In the genomic region with DNA sequence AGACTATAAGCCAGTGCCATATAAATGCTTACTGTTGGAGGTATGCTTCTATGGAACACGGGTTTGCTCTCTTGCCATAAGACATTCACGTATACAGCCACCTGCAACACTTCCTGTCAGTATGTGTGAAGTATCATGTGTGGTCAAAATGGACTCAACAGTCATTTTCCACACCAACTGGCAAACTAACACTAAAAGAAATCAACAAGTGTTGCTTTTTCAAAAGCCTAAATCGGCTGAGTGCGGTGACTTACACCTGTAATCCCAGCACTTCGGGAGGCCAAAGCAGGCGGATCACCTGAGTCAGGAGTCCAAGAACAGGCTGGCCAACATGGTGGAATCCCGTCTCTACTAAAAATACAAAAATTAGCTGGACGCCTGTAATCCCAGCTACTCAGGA, we compare ENCODE assay signal across 8 cellular contexts. TPM values are rescaled to one million over a fixed set of nuclear protein-coding genes. Genes with fewer than 3 reads are reported as not detected.
DNase-seq lines count a peak whose midpoint lies in the region; ATAC-seq and TF ChIP-seq lines count a peak whose summit lies in the region.
"Not testable (repeated sequence)": the region's sequence is repeated elsewhere in the genome, so short reads cannot be mapped to it uniquely, and the experiment has no call there.

No MANE protein-coding gene starts in this region.

- peak overlapping the region in 2 of 3 donors; percentile 26 to 62 for H3K27ac Mint-ChIP-seq in CD4-positive, CD25-positive, alpha-beta regulatory T cell
- H3K27ac Mint-ChIP-seq in activated CD4-positive, alpha-beta memory T cell treated with anti-CD3 and anti-CD28 coated beads for 36 hours, result peak overlapping the region; percentile 85
- peak overlapping the region; percentile 79 for H3K27ac Mint-ChIP-seq in activated naive CD4-positive, alpha-beta T cell treated with anti-CD3 and anti-CD28 coated beads, Interleukin-2, amount 50 U/mL, for 24 hours
- peak overlapping the region; percentile 68 to 89 for H3K27ac Mint-ChIP-seq in effector memory CD8-positive, alpha-beta T cell
- not testable (repeated sequence) for H3K27ac Mint-ChIP-seq in nephron progenitor cell; stimulated activated memory B cell treated with anti-CD40 and anti-IgM and Interleukin-4, amounts not matched to agents 10 μg/mL and 1 μg/mL and 100 μg/mL, for 72 hours

- POLR2A ChIA-PET in HEK293 (lab: Yijun Ruan, JAX), result interaction anchor here (1.2 kb wide), 1 partner anchor 122 kb away, joined by 4 read pairs; the partner anchor contains the start of gene ARL6IP1
- POLR2A ChIA-PET in PC-3 (lab: Charles Lee; ENCODE audit: unreplicated experiment); activated CD4-positive, alpha-beta memory T cell treated with anti-CD3 and anti-CD28 coated beads for 36 hours (lab: Charles Lee): not testable (repeated sequence)

- H3K9me3 Mint-ChIP-seq in CD4-positive, CD25-positive, alpha-beta regulatory T cell; activated CD4-positive, alpha-beta memory T cell treated with anti-CD3 and anti-CD28 coated beads for 36 hours; activated naive CD4-positive, alpha-beta T cell treated with anti-CD3 and anti-CD28 coated beads, Interleukin-2, amount 50 U/mL, for 24 hours; effector memory CD8-positive, alpha-beta T cell; nephron progenitor cell; stimulated activated memory B cell treated with anti-CD40 and anti-IgM and Interleukin-4, amounts not matched to agents 10 μg/mL and 1 μg/mL and 100 μg/mL, for 72 hours: not testable (repeated sequence)

- not testable (repeated sequence) for H3K36me3 Mint-ChIP-seq in CD4-positive, CD25-positive, alpha-beta regulatory T cell; activated naive CD4-positive, alpha-beta T cell treated with anti-CD3 and anti-CD28 coated beads, Interleukin-2, amount 50 U/mL, for 24 hours; stimulated activated memory B cell treated with anti-CD40 and anti-IgM and Interleukin-4, amounts not matched to agents 10 μg/mL and 1 μg/mL and 100 μg/mL, for 72 hours
- H3K36me3 Mint-ChIP-seq in activated CD4-positive, alpha-beta memory T cell treated with anti-CD3 and anti-CD28 coated beads for 36 hours, result peaks cover 11% of the 10 kb centered on the region
- H3K36me3 Mint-ChIP-seq in effector memory CD8-positive, alpha-beta T cell (ENCODE audit: insufficient read depth), result peaks cover 25% of the 10 kb centered on the region
- H3K36me3 Mint-ChIP-seq in nephron progenitor cell (ENCODE audit: low read depth), result peaks cover 35% of the 10 kb centered on the region

- not testable (repeated sequence) for H3K27me3 ChIP-seq in CD4-positive, CD25-positive, alpha-beta regulatory T cell (ENCODE audit: control insufficient read depth, insufficient read depth, low read length); PC-3 (ENCODE audit: low read length)

- H3K4me2 ChIP-seq in PC-3 (ENCODE audit: low read length), result 0 out of 2 replicates have a peak overlapping the region, but pooled peaks have one; percentile 88

- peak in 1 of 3 donors; percentile 52 for DNase-seq in CD4-positive, CD25-positive, alpha-beta regulatory T cell
- DNase-seq in PC-3; effector memory CD8-positive, alpha-beta T cell; nephron progenitor cell: not testable (repeated sequence)
- peak; percentile 28 for DNase-seq in activated CD4-positive, alpha-beta memory T cell treated with anti-CD3 and anti-CD28 coated beads for 36 hours

- CTCF ChIA-PET in HEK293 (lab: Yijun Ruan, JAX); PC-3 (lab: Charles Lee); activated CD4-positive, alpha-beta memory T cell treated with anti-CD3 and anti-CD28 coated beads for 36 hours (lab: Charles Lee): not testable (repeated sequence)

- peaks cover 72% of the 10 kb centered on the region for H3K79me2 ChIP-seq in PC-3 (ENCODE audit: low read length)

- H3K4me1 Mint-ChIP-seq in CD4-positive, CD25-positive, alpha-beta regulatory T cell, result peaks cover 21 to 65% (median 42%) of the 10 kb centered on the region in 4 donors
- peaks cover 41% of the 10 kb centered on the region for H3K4me1 Mint-ChIP-seq in activated CD4-positive, alpha-beta memory T cell treated with anti-CD3 and anti-CD28 coated beads for 36 hours (ENCODE audit: low read depth)
- H3K4me1 Mint-ChIP-seq in activated naive CD4-positive, alpha-beta T cell treated with anti-CD3 and anti-CD28 coated beads, Interleukin-2, amount 50 U/mL, for 24 hours, result peaks cover 54% of the 10 kb centered on the region
- H3K4me1 Mint-ChIP-seq in effector memory CD8-positive, alpha-beta T cell (ENCODE audit: low read depth in 2 of 2), result peaks cover 27 to 58% of the 10 kb centered on the region in 2 donors
- H3K4me1 Mint-ChIP-seq in nephron progenitor cell, result peaks cover 31% of the 10 kb centered on the region
- peaks cover 71% of the 10 kb centered on the region for H3K4me1 Mint-ChIP-seq in stimulated activated memory B cell treated with anti-CD40 and anti-IgM and Interleukin-4, amounts not matched to agents 10 μg/mL and 1 μg/mL and 100 μg/mL, for 72 hours

- not testable (repeated sequence) for H2AFZ ChIP-seq in PC-3 (ENCODE audit: low read length)

- H3K9ac ChIP-seq in PC-3 (ENCODE audit: low read length), result not testable (repeated sequence)

- peaks cover 32% of the 10 kb centered on the region for H3K4me1 ChIP-seq in CD4-positive, CD25-positive, alpha-beta regulatory T cell (ENCODE audit: control insufficient read depth, insufficient read depth, low read length, poor library complexity, severe bottlenecking)
- H3K4me1 ChIP-seq in HEK293 (ENCODE audit: control insufficient read depth, insufficient read depth, low read length); PC-3 (ENCODE audit: insufficient read depth, low read length): not testable (repeated sequence)

- H3K36me3 ChIP-seq in CD4-positive, CD25-positive, alpha-beta regulatory T cell (ENCODE audit: control insufficient read depth, insufficient read depth, low read length); HEK293 (ENCODE audit: control insufficient read depth in 2 of 2, insufficient read depth in 1 of 2, low read length in 2 of 2); PC-3 (ENCODE audit: low read depth, low read length): not testable (repeated sequence)

- not testable (repeated sequence) for TF ChIP-seq CTCF in HEK293 (tag by site-specific recombination; IDR thresholded peaks at IDR 0.05); PC-3 (conservative IDR thresholded peaks at IDR 0.05; ENCODE audit: low read depth, low read length); nephron progenitor cell (IDR thresholded peaks at IDR 0.05)

- peak overlapping the region; percentile 94 to 99 (median 96) for H3K4me3 Mint-ChIP-seq in CD4-positive, CD25-positive, alpha-beta regulatory T cell
- peak overlapping the region; percentile 93 for H3K4me3 Mint-ChIP-seq in activated CD4-positive, alpha-beta memory T cell treated with anti-CD3 and anti-CD28 coated beads for 36 hours
- H3K4me3 Mint-ChIP-seq in activated naive CD4-positive, alpha-beta T cell treated with anti-CD3 and anti-CD28 coated beads, Interleukin-2, amount 50 U/mL, for 24 hours, result peak overlapping the region; percentile 93
- peak overlapping the region; percentile 79 to 86 for H3K4me3 Mint-ChIP-seq in effector memory CD8-positive, alpha-beta T cell
- peak overlapping the region; percentile 70 for H3K4me3 Mint-ChIP-seq in nephron progenitor cell
- H3K4me3 Mint-ChIP-seq in stimulated activated memory B cell treated with anti-CD40 and anti-IgM and Interleukin-4, amounts not matched to agents 10 μg/mL and 1 μg/mL and 100 μg/mL, for 72 hours, result peak overlapping the region; percentile 58

- not testable (repeated sequence) for H3K27ac ChIP-seq in CD4-positive, CD25-positive, alpha-beta regulatory T cell (ENCODE audit: insufficient read depth, low read length, poor library complexity, severe bottlenecking); HEK293 (ENCODE audit: extremely low read depth, low read depth, low read length); PC-3 (ENCODE audit: low read length)

- not testable (repeated sequence) for H3K27me3 Mint-ChIP-seq in CD4-positive, CD25-positive, alpha-beta regulatory T cell; activated CD4-positive, alpha-beta memory T cell treated with anti-CD3 and anti-CD28 coated beads for 36 hours; activated naive CD4-positive, alpha-beta T cell treated with anti-CD3 and anti-CD28 coated beads, Interleukin-2, amount 50 U/mL, for 24 hours; effector memory CD8-positive, alpha-beta T cell; nephron progenitor cell (ENCODE audit: low read depth, poor library complexity); stimulated activated memory B cell treated with anti-CD40 and anti-IgM and Interleukin-4, amounts not matched to agents 10 μg/mL and 1 μg/mL and 100 μg/mL, for 72 hours

- not testable (repeated sequence) for H3K9me3 ChIP-seq in CD4-positive, CD25-positive, alpha-beta regulatory T cell (ENCODE audit: control insufficient read depth in 2 of 2, low read length in 2 of 2); HEK293 (ENCODE audit: control insufficient read depth, insufficient read depth, low read depth, low read length); PC-3 (ENCODE audit: low read length)

- not testable (repeated sequence) for ATAC-seq in CD4-positive, CD25-positive, alpha-beta regulatory T cell (ENCODE audit: low read depth in 2 of 2); PC-3; effector memory CD8-positive, alpha-beta T cell (replicated peaks); stimulated activated memory B cell treated with anti-CD40 and anti-IgM and Interleukin-4, amounts not matched to agents 10 μg/mL and 1 μg/mL and 100 μg/mL, for 72 hours

- peak overlapping the region; percentile 83 for H3K4me3 ChIP-seq in CD4-positive, CD25-positive, alpha-beta regulatory T cell (ENCODE audit: low read depth, low read length)
- not testable (repeated sequence) for H3K4me3 ChIP-seq in HEK293 (ENCODE audit: low read depth, low read length); PC-3 (ENCODE audit: low read length)

- H3K9me2 ChIP-seq in PC-3 (replicated peaks; ENCODE audit: low read length), result not testable (repeated sequence)

- H4K20me1 ChIP-seq in PC-3 (ENCODE audit: low read length), result peaks cover 14% of the 10 kb centered on the region

- intact Hi-C loops in PC-3 (cut with micrococcal nuclease); activated CD4-positive, alpha-beta memory T cell treated with anti-CD3 and anti-CD28 coated beads for 36 hours (cut with micrococcal nuclease): not testable (repeated sequence)

- not testable (repeated sequence) for H3F3A ChIP-seq in PC-3 (ENCODE audit: low read length, unreplicated experiment)

- not testable (repeated sequence) for BruUV-seq in PC-3 (replicated peaks; lab: Mats Ljungman, UMichigan)

RNA-seq across cellular contexts. Expression of gene SMG1, which starts 3.1 kb away (rescaled TPM):
- total RNA-seq in CD4-positive, CD25-positive, alpha-beta regulatory T cell, result 200 TPM
- polyA plus RNA-seq in CD4-positive, CD25-positive, alpha-beta regulatory T cell, result 10 to 100 TPM in 2 of 4 donors, 1 to 10 TPM in 2; 9.2 to 11.9 (median 10.8) TPM
- 37.6 and 44.2 TPM in 2 replicates for total RNA-seq in PC-3 (2014; rRNA removed)
- total RNA-seq in activated CD4-positive, alpha-beta memory T cell treated with anti-CD3 and anti-CD28 coated beads for 36 hours, result 10 to 100 TPM; 85.1 to 91.8 TPM
